Comparison of ENCODE assay signal across 6 cellular contexts in the genomic region with DNA sequence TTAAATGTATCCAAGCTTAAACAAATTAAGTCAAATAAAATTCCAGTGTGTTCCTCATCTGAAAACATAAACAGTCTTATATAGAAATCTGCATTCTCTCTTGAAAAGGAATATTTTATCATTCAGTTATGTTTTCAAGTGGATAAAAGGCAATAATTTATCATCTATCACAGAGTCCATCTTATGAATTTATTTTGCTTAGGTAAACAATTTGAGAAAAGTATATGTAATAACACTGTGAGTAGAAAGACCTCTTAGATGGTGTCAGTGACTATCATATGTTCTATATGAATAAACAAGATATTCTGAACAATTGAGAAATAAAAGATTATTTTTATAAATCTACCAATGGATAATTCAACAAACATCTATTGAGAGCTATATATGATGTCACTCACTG.
"Had no signal": no experiment of that assay in that cellular context is flagged by ENCODE, and none has a peak within 500 bp of the region (broad histone marks: within the 10 kb centered on the region; RNA-seq: fewer than 3 reads in every experiment).

No MANE protein-coding gene starts in this region.

- FAIRE-seq: GM12878, GM12892, GM18507, GM19239 had no signal

- DNase-seq: GDM1, GF-D8 had no signal

- H3K4me3 ChIP-seq: GM12878 had no signal
